20 cellular contexts compared by ENCODE assay signal in the genomic region with DNA sequence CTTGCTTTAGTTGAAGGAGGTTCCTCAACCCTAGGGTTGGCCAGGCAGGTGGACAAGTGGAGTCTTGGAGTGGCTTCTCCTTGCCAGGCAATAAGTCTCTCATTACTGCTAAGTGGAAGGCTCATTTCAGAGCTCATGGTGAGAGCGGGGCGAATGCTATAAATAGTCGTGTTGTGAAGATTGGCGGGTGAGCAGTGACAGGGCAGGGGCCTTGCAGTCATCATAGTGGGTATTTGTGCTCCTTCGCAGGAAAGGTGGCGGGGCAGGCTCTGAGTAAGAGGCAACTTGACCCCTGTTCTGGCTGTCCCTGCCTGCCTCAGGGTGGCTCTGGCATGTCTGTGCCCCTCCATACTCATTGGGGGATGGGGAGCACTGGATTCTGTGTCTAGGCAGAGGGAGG. TPM values are rescaled to one million over a fixed set of nuclear protein-coding genes. Genes with fewer than 3 reads are reported as not detected.
"Had no signal": no experiment of that assay in that cellular context is flagged by ENCODE, and none has a peak within 500 bp of the region (broad histone marks: within the 10 kb centered on the region; RNA-seq: fewer than 3 reads in every experiment).

No MANE protein-coding gene starts in this region.

- H3K4me3 Mint-ChIP-seq: dendritic cell treated with granulocyte-macrophage colony-stimulating factor and Interleukin-4, amounts not matched to agents 40 ng/mL and 50 ng/mL, for 4 days; immature natural killer cell; T-helper 1 cell treated with Interleukin-12 subunit alpha and Interleukin-12 subunit beta and Interleukin-4 antibody, amounts not matched to agents 30 μg/mL and 1 μg/mL, for 36 hours had no signal

- H3K4me1 ChIP-seq: ascending aorta, breast epithelium, esophagus squamous epithelium, sigmoid colon, tibial artery had no signal

- H3K27ac ChIP-seq: ascending aorta, breast epithelium, esophagus squamous epithelium, neutrophil, sigmoid colon, spleen, tibial artery had no signal

- H3K36me3 ChIP-seq: breast epithelium had no signal

- DNase-seq: activated CD4-positive, alpha-beta T cell treated with anti-CD3 and anti-CD28 coated beads, Interleukin-2, amount 50 U/mL, for 4 hours; activated naive CD4-positive, alpha-beta T cell treated with Interleukin-2 at 50 U/mL for 16 hours; activated T-cell treated with anti-CD3 and anti-CD28 coated beads for 4 hours; effector CD8-positive, alpha-beta T cell; esophagus squamous epithelium; immature natural killer cell; mesenchymal stem cell; mucosa of descending colon; naive B cell; sigmoid colon; spleen; stimulated activated naive CD8-positive, alpha-beta T cell treated with anti-CD3 and anti-CD28 coated beads, Interleukin-15, Interleukin-2, amounts not matched to agents 100 U/mL and 50 U/mL, for 24 hours; substantia nigra; tibial artery had no signal

- H3K27ac Mint-ChIP-seq: activated T-helper 2 cell treated with anti-CD3 and anti-CD28 coated beads, Interferon-gamma antibody, Interleukin-2, Interleukin-4, amounts not matched to agents 10 μg/mL and 5 μg/mL and 100 μg/mL, durations not matched to agents 14 hours and 24 hours and 36 hours; dendritic cell treated with granulocyte-macrophage colony-stimulating factor and Interleukin-4, amounts not matched to agents 40 ng/mL and 50 ng/mL, for 4 days; T-helper 1 cell treated with Interleukin-12 subunit alpha and Interleukin-12 subunit beta and Interleukin-4 antibody, amounts not matched to agents 30 μg/mL and 1 μg/mL, for 36 hours had no signal

- ATAC-seq: mucosa of descending colon; stimulated activated naive CD8-positive, alpha-beta T cell treated with anti-CD3 and anti-CD28 coated beads, Interleukin-15, Interleukin-2, amounts not matched to agents 100 U/mL and 50 U/mL, for 24 hours had no signal

- H3K9me3 Mint-ChIP-seq: activated T-helper 2 cell treated with anti-CD3 and anti-CD28 coated beads, Interferon-gamma antibody, Interleukin-2, Interleukin-4, amounts not matched to agents 10 μg/mL and 5 μg/mL and 100 μg/mL, durations not matched to agents 14 hours and 24 hours and 36 hours; dendritic cell treated with granulocyte-macrophage colony-stimulating factor and Interleukin-4, amounts not matched to agents 40 ng/mL and 50 ng/mL, for 4 days; immature natural killer cell; naive B cell; T-helper 1 cell treated with Interleukin-12 subunit alpha and Interleukin-12 subunit beta and Interleukin-4 antibody, amounts not matched to agents 30 μg/mL and 1 μg/mL, for 36 hours had no signal

- H3K4me3 ChIP-seq: ascending aorta, breast epithelium, esophagus squamous epithelium, mucosa of descending colon, sigmoid colon, spleen, tibial artery had no signal

- H3K27me3 Mint-ChIP-seq: dendritic cell treated with granulocyte-macrophage colony-stimulating factor and Interleukin-4, amounts not matched to agents 40 ng/mL and 50 ng/mL, for 4 days; naive B cell had no signal

- H3K27me3 ChIP-seq: ascending aorta, breast epithelium, esophagus squamous epithelium, neutrophil, sigmoid colon, spleen, tibial artery had no signal

- H3K9me3 ChIP-seq: ascending aorta, breast epithelium, esophagus squamous epithelium, mucosa of descending colon, neutrophil, sigmoid colon, spleen, tibial artery had no signal

RNA-seq across cellular contexts. Expression of gene GRM2, which starts 8.7 kb away (rescaled TPM):
- total RNA-seq: ascending aorta had no signal
- polyA plus RNA-seq: immature natural killer cell had no signal
